4 cellular contexts compared by ENCODE assay signal in the genomic region with DNA sequence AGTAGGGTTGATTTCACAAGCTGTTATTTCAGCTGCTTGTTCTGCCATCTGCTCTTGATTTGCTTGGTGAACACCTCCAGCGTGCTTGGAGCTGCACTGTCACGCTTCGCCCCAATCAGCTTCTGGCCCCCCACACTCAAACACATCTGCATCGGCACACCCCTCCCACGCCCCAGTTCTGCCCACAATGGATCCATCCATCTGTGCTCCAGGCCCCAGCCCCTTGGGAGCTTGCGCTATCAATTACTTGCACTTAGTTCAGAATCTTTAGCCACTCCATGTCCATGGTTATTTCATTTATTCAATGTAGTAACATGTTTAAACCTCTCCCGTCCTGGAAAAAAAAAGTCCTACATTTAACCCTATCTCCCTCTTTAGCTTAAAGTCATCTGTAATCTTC. TPM values are rescaled to one million over a fixed set of nuclear protein-coding genes. Genes with fewer than 3 reads are reported as not detected.
"Had no signal": no experiment of that assay in that cellular context is flagged by ENCODE, and none has a peak within 500 bp of the region (broad histone marks: within the 10 kb centered on the region; RNA-seq: fewer than 3 reads in every experiment).

No MANE protein-coding gene starts in this region.

RNA-seq across cellular contexts. Expression of a gene that starts 28.0 kb away (rescaled TPM):
- total RNA-seq: HT1080, IMR-90, M059J had no signal
- polyA plus RNA-seq: HepG2, IMR-90 had no signal
